ENCODE assay signal across 8 cellular contexts in the genomic region with DNA sequence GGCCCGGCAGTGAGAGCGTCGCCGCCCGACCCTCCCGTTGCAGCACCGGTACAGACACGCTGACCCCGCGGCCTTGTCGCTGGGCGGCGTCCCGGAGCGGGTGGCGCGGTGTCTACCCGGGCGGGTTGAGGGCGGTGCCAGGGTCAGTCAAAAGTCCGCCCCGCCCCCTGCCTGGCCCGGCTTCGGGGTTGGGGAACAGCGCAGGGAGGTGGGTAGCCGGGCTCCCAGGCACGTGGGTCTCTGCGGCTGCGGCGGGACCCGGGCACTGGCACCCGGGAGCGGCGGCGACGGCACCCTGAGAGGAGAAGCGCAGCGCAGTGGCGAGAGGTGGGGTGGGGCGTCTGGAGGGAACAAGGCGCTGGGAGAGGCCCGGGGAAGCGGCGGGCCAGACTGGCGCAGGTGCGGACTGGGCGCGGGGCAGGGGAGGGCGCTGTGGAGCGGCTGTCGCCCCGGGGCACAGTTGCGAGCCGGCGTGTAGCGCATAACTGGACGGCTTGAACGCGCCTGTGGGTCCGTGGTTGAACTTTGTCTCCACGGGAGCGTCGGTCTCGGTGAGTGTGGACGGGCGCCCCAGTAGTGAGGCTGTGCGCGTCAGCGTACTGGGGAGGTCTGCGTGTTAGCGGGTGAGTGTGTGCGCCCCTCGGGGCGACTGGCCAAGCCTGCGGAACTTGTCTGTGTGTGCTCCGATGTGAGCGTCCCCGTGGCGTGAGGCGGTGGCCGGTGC. TPM values are rescaled to one million over a fixed set of nuclear protein-coding genes. Genes with fewer than 3 reads are reported as not detected.
DNase-seq lines count a peak whose midpoint lies in the region; ATAC-seq and TF ChIP-seq lines count a peak whose summit lies in the region.

A gene (plus strand): TSS at position 176 of the 724 bp plus-strand sequence. CDS start 15,879 bp downstream, outside the sequence.

- H3K4me3 ChIP-seq in right atrium auricular region (peak within 1 kb of the TSS; percentile 36 to 64), psoas muscle (peak within 1 kb of the TSS; percentile 82)

- peak; percentile 82 for DNase-seq in activated CD4-positive, alpha-beta T cell treated with anti-CD3 and anti-CD28 coated beads, Interleukin-2, amount 10 ng/mL, durations not matched to agents 24 days and 14 days
- DNase-seq in activated CD4-positive, alpha-beta T cell treated with anti-CD3 and anti-CD28 coated beads for 4 hours: no peak
- DNase-seq in NCI-H69 (lab: John Stamatoyannopoulos, UW) (peak; percentile 83), right atrium auricular region (ENCODE audit: low spot score) (peak; percentile 70), psoas muscle (peak; percentile 91 to 95), cerebellum (ENCODE audit: low spot score) (no peak)

- H3K4me1 ChIP-seq in right atrium auricular region: peaks cover 0 to 43% of the 10 kb centered on the region in 2 donors
- H3K4me1 ChIP-seq in psoas muscle: peaks cover 73% of the 10 kb centered on the region

- H3K27ac Mint-ChIP-seq in activated CD4-positive, alpha-beta T cell treated with anti-CD3 and anti-CD28 coated beads, Interleukin-2, amount 10 ng/mL, durations not matched to agents 24 days and 14 days: no peak within 1 kb of the TSS
- H3K27ac Mint-ChIP-seq in activated naive CD4-positive, alpha-beta T cell treated with anti-CD3 and anti-CD28 coated beads, Interleukin-2, amount 50 U/mL, for 24 hours: peak within 1 kb of the TSS; percentile 43

- ATAC-seq in psoas muscle (peak; percentile 77 to 81 (median 80)), GM18519 (IDR thresholded peaks at IDR 0.05; ENCODE audit: low FRiP score, unreplicated experiment) (no peak)

- H3K36me3 Mint-ChIP-seq in activated CD4-positive, alpha-beta T cell treated with anti-CD3 and anti-CD28 coated beads, Interleukin-2, amount 10 ng/mL, durations not matched to agents 24 days and 14 days (ENCODE audit: low read depth): no peaks in the 10 kb centered on the region
- H3K36me3 Mint-ChIP-seq in activated naive CD4-positive, alpha-beta T cell treated with anti-CD3 and anti-CD28 coated beads, Interleukin-2, amount 50 U/mL, for 24 hours: no peaks in the 10 kb centered on the region

- H3K36me3 ChIP-seq in right atrium auricular region: no peaks in the 10 kb centered on the region
- H3K36me3 ChIP-seq in psoas muscle (ENCODE audit: insufficient read depth in 1 of 2, low read depth in 1 of 2): peaks cover 0 to 3% of the 10 kb centered on the region in 2 donors

- H3K9me3 ChIP-seq in right atrium auricular region (no peaks in the 10 kb centered on the region), psoas muscle (no peaks in the 10 kb centered on the region)

- H3K27ac ChIP-seq in right atrium auricular region: peak within 1 kb of the TSS; percentile 59 to 76
- peak within 1 kb of the TSS; percentile 95 for H3K27ac ChIP-seq in psoas muscle

- H3K27me3 ChIP-seq in right atrium auricular region (no peaks in the 10 kb centered on the region), psoas muscle (ENCODE audit: insufficient read depth in 3 of 3, low read length in 2 of 3) (no peaks in the 10 kb centered on the region)

- WGBS in psoas muscle, 3 donors: 0 to 1% (median 1%) methylated on average over 63 to 81 of the region's 81 CpGs

- H3K4me1 Mint-ChIP-seq in activated CD4-positive, alpha-beta T cell treated with anti-CD3 and anti-CD28 coated beads, Interleukin-2, amount 10 ng/mL, durations not matched to agents 24 days and 14 days: peaks cover 6% of the 10 kb centered on the region
- H3K4me1 Mint-ChIP-seq in activated naive CD4-positive, alpha-beta T cell treated with anti-CD3 and anti-CD28 coated beads, Interleukin-2, amount 50 U/mL, for 24 hours: peaks cover 8% of the 10 kb centered on the region

- peak; percentile 43 to 76 for TF ChIP-seq CTCF in right atrium auricular region (IDR thresholded peaks at IDR 0.05)
- TF ChIP-seq CTCF in psoas muscle (IDR thresholded peaks at IDR 0.05): peak; percentile 52

- H3K4me3 Mint-ChIP-seq in activated CD4-positive, alpha-beta T cell treated with anti-CD3 and anti-CD28 coated beads, Interleukin-2, amount 10 ng/mL, durations not matched to agents 24 days and 14 days: peak within 1 kb of the TSS; percentile 71
- H3K4me3 Mint-ChIP-seq in activated naive CD4-positive, alpha-beta T cell treated with anti-CD3 and anti-CD28 coated beads, Interleukin-2, amount 50 U/mL, for 24 hours: peak within 1 kb of the TSS; percentile 62

- intact Hi-C loops in activated CD4-positive, alpha-beta T cell treated with anti-CD3 and anti-CD28 coated beads, Interleukin-2, amount 10 ng/mL, durations not matched to agents 24 days and 14 days (cut with micrococcal nuclease): no loop called here
- intact Hi-C loops in psoas muscle (cut with DNase I): loop anchor here (2.0 kb wide), 1 partner anchor 17 kb away; no protein-coding TSS in a partner anchor

- peaks cover 43% of the 10 kb centered on the region for H3K27me3 Mint-ChIP-seq in activated CD4-positive, alpha-beta T cell treated with anti-CD3 and anti-CD28 coated beads, Interleukin-2, amount 10 ng/mL, durations not matched to agents 24 days and 14 days
- H3K27me3 Mint-ChIP-seq in activated naive CD4-positive, alpha-beta T cell treated with anti-CD3 and anti-CD28 coated beads, Interleukin-2, amount 50 U/mL, for 24 hours: peaks cover 24% of the 10 kb centered on the region

- H3K9me3 Mint-ChIP-seq in activated CD4-positive, alpha-beta T cell treated with anti-CD3 and anti-CD28 coated beads, Interleukin-2, amount 10 ng/mL, durations not matched to agents 24 days and 14 days: no peaks in the 10 kb centered on the region
- no peaks in the 10 kb centered on the region for H3K9me3 Mint-ChIP-seq in activated naive CD4-positive, alpha-beta T cell treated with anti-CD3 and anti-CD28 coated beads, Interleukin-2, amount 50 U/mL, for 24 hours

RNA-seq across cellular contexts. Expression of the gene that starts here (rescaled TPM):
- total RNA-seq in activated CD4-positive, alpha-beta T cell treated with anti-CD3 and anti-CD28 coated beads, Interleukin-2, amount 10 ng/mL, durations not matched to agents 24 days and 14 days: not detected in 2 replicates
- 10 to 100 TPM in 1 of 2 donors, 1 to 10 TPM in 1; 9.5 to 14.7 TPM for total RNA-seq in right atrium auricular region
- total RNA-seq in psoas muscle: 10 to 100 TPM; 18.7 to 90.9 (median 43.8) TPM
- polyA plus RNA-seq in psoas muscle: 10 to 100 TPM; 43.8 to 50.9 (median 44.9) TPM
- total RNA-seq in cerebellum: 0.09 TPM

Comparison
In these comparisons a context has a peak if more than half of its experiments do, and no peak if none do; other contexts are left out.
1. Peak in DNase-seq in activated CD4-positive, alpha-beta T cell treated with anti-CD3 and anti-CD28 coated beads, Interleukin-2, amount 10 ng/mL, durations not matched to agents 24 days and 14 days; RNA of the gene not detected or under 1 TPM.
2. DNase-seq: peak in NCI-H69 (single experiment), right atrium auricular region (single experiment) and psoas muscle (2 of 2); none in activated CD4-positive, alpha-beta T cell treated with anti-CD3 and anti-CD28 coated beads for 4 hours (0 of 2) and cerebellum (single experiment).